Comparison of ENCODE assay signal across 10 cellular contexts in genomic region chr5:169160405-169160901, GRCh38.
DNase-seq lines count a peak whose midpoint lies in the region; ATAC-seq and TF ChIP-seq lines count a peak whose summit lies in the region.
"Had no signal": no experiment of that assay in that cellular context is flagged by ENCODE, and none has a peak within 500 bp of the region (broad histone marks: within the 10 kb centered on the region; RNA-seq: fewer than 3 reads in every experiment).

No MANE protein-coding gene starts in this region.

- no peak overlapping the region for H3K18ac ChIP-seq in mesendoderm (ENCODE audit: low read length)

- H3K79me1 ChIP-seq in mesendoderm (ENCODE audit: low read length): no peaks in the 10 kb centered on the region

- H3F3A ChIP-seq in OCI-LY1 (ENCODE audit: insufficient read depth, low read length): no peaks in the 10 kb centered on the region

- DNase-seq in AG09319 (ENCODE audit: extremely low read depth, low read depth): peak; percentile 38
- peak; percentile 10 for DNase-seq in epithelial cell of esophagus (ENCODE audit: low read depth)
- no peak for DNase-seq in mesendoderm
- DNase-seq in hypothalamus (lab: John Stamatoyannopoulos, UW): no peak
- DNase-seq in CD1c-positive myeloid dendritic cell (ENCODE audit: extremely low spot score): no peak
- DNase-seq: naive thymus-derived CD8-positive, alpha-beta T cell; NCI-H446 had no signal

- H4K20me1 ChIP-seq in OCI-LY1 (ENCODE audit: insufficient read depth, low read length): no peaks in the 10 kb centered on the region

- no peak overlapping the region for H2AFZ ChIP-seq in OCI-LY1 (ENCODE audit: low read length)
- peak overlapping the region; percentile 25 for H2AFZ ChIP-seq in parathyroid adenoma

- no peak overlapping the region for H2BK15ac ChIP-seq in mesendoderm (replicated peaks; ENCODE audit: low read depth)

- H2BK5ac ChIP-seq in mesendoderm (ENCODE audit: low read length): no peak overlapping the region

- TF ChIP-seq CTCF in AG09319 (IDR thresholded peaks at IDR 0.05; ENCODE audit: low read depth, low read length) (peak; percentile 42), OCI-LY1 (IDR thresholded peaks at IDR 0.05; ENCODE audit: low read length) (peak; percentile 14; the same call in 1 of the 2 replicates), epithelial cell of esophagus (IDR thresholded peaks at IDR 0.05; ENCODE audit: insufficient read depth, low read depth, low read length, missing control alignments) (no peak), parathyroid adenoma (IDR thresholded peaks at IDR 0.05) (peak; percentile 18)

- peaks cover 7% of the 10 kb centered on the region; the same call in 1 of the 2 replicates for H3K27me3 ChIP-seq in OCI-LY1 (ENCODE audit: insufficient read depth, low read length)
- H3K27me3 ChIP-seq in parathyroid adenoma (ENCODE audit: control insufficient read depth, insufficient read depth, low read length): no peaks in the 10 kb centered on the region
- no peaks in the 10 kb centered on the region for H3K27me3 ChIP-seq in mesendoderm (ENCODE audit: insufficient read depth, low read length, poor library complexity)

- WGBS in mesendoderm (ENCODE audit: extremely low coverage, insufficient coverage, low lambda C conversion rate): no CpG with 5 or more reads among the region's 6 CpGs

- no peak overlapping the region for H3K9ac ChIP-seq in OCI-LY1 (ENCODE audit: low read length)
- H3K9ac ChIP-seq in parathyroid adenoma: no peak overlapping the region
- H3K9ac ChIP-seq in mesendoderm (ENCODE audit: low read length): no peak overlapping the region

- H2AK5ac ChIP-seq in mesendoderm (ENCODE audit: low read length): no peak overlapping the region

- H3K56ac ChIP-seq in mesendoderm (ENCODE audit: low read length): no peak overlapping the region

- H3K9me3 ChIP-seq in OCI-LY1 (ENCODE audit: low read length) (no peaks in the 10 kb centered on the region), parathyroid adenoma (ENCODE audit: control insufficient read depth, low read length) (no peaks in the 10 kb centered on the region)

- no peaks in the 10 kb centered on the region for H3K9me2 ChIP-seq in OCI-LY1 (ENCODE audit: low read depth, low read length)

- H3K23ac ChIP-seq in mesendoderm (ENCODE audit: low read length): no peak overlapping the region

- H3K4me3 ChIP-seq in OCI-LY1 (ENCODE audit: low read depth, low read length, poor library complexity, severe bottlenecking): no peak overlapping the region
- H3K4me3 ChIP-seq in epithelial cell of esophagus (ENCODE audit: low read length): no peak overlapping the region
- H3K4me3 ChIP-seq in parathyroid adenoma (ENCODE audit: low read depth, low read length): no peak overlapping the region
- H3K4me3 ChIP-seq in mesendoderm (ENCODE audit: low read length): no peak overlapping the region

- no peaks in the 10 kb centered on the region for H3K4me1 ChIP-seq in OCI-LY1 (ENCODE audit: insufficient read depth, low read length, severe bottlenecking)
- H3K4me1 ChIP-seq in parathyroid adenoma: peaks cover 52% of the 10 kb centered on the region
- no peaks in the 10 kb centered on the region for H3K4me1 ChIP-seq in mesendoderm (ENCODE audit: control insufficient read depth, low read depth, low read length)

- H3K36me3 ChIP-seq in OCI-LY1 (ENCODE audit: insufficient read depth, low read length): no peaks in the 10 kb centered on the region; the same call in 1 of the 2 replicates
- no peaks in the 10 kb centered on the region for H3K36me3 ChIP-seq in parathyroid adenoma (ENCODE audit: control insufficient read depth, insufficient read depth, low read length)
- H3K36me3 ChIP-seq in mesendoderm (ENCODE audit: control insufficient read depth, insufficient read depth, low read length): no peaks in the 10 kb centered on the region

- no peak overlapping the region for H3K27ac ChIP-seq in OCI-LY1 (ENCODE audit: low read depth, low read length, poor library complexity, severe bottlenecking)
- peak overlapping the region; percentile 82 for H3K27ac ChIP-seq in parathyroid adenoma
- H3K27ac ChIP-seq in mesendoderm (ENCODE audit: low read depth, low read length): no peak overlapping the region

- ATAC-seq in GM21576 (IDR thresholded peaks at IDR 0.05; ENCODE audit: unreplicated experiment): no peak
- ATAC-seq: naive thymus-derived CD8-positive, alpha-beta T cell had no signal

- H3K79me2 ChIP-seq in OCI-LY1 (ENCODE audit: insufficient read depth, low read length) (no peaks in the 10 kb centered on the region), parathyroid adenoma (peaks cover 27% of the 10 kb centered on the region), mesendoderm (ENCODE audit: control insufficient read depth, insufficient read depth, low read length) (no peaks in the 10 kb centered on the region)

- no peak overlapping the region for H4K5ac ChIP-seq in mesendoderm (ENCODE audit: low read length)

- H3K4me2 ChIP-seq in OCI-LY1 (ENCODE audit: low read length) (no peak overlapping the region), parathyroid adenoma (ENCODE audit: low read length) (no peak overlapping the region), mesendoderm (ENCODE audit: low read length) (no peak overlapping the region)

- no peak overlapping the region for H4K8ac ChIP-seq in mesendoderm (ENCODE audit: low read depth, low read length)

- no peak overlapping the region for H3K4ac ChIP-seq in mesendoderm (ENCODE audit: low read depth, low read length)

- H2BK120ac ChIP-seq in mesendoderm (ENCODE audit: low read depth, low read length): no peak overlapping the region

Comparison
In these comparisons a context has a peak if more than half of its experiments do, and no peak if none do; other contexts are left out.
1. DNase-seq: peak in AG09319 (single experiment) and epithelial cell of esophagus (single experiment); none in mesendoderm (single experiment), hypothalamus (0 of 51) and CD1c-positive myeloid dendritic cell (single experiment).